18 cellular contexts compared by ENCODE assay signal in genomic region chr7:151231080-151231479, GRCh38. TPM values are rescaled to one million over a fixed set of nuclear protein-coding genes. Genes with fewer than 3 reads are reported as not detected.
A peak's percentile ranks its signal among the peaks of the same experiment; 100 is the strongest.
DNase-seq lines count a peak whose midpoint lies in the region; ATAC-seq and TF ChIP-seq lines count a peak whose summit lies in the region.
"Had no signal": no experiment of that assay in that cellular context is flagged by ENCODE, and none has a peak within 500 bp of the region (broad histone marks: within the 10 kb centered on the region; RNA-seq: fewer than 3 reads in every experiment).

No MANE protein-coding gene starts in this region.

- H3F3A ChIP-seq in neural progenitor cell (ENCODE audit: low read depth): peaks cover 19% of the 10 kb centered on the region

- H3K4me3 Mint-ChIP-seq in activated T-cell treated with anti-CD3 and anti-CD28 coated beads, Interleukin-2, amount 50 U/mL, for 4 hours: peak overlapping the region; percentile 100
- H3K4me3 Mint-ChIP-seq in HFFc6 (peak overlapping the region; percentile 99; the same call in 1 of the 2 replicates), neural progenitor cell (peak overlapping the region; percentile 98)
- peak overlapping the region; percentile 39 for H3K4me3 Mint-ChIP-seq in activated naive CD8-positive, alpha-beta T cell treated with anti-CD3 and anti-CD28 coated beads, Interleukin-2, amount 10 ng/mL, durations not matched to agents 7 days and 5 days

- POLR2A ChIA-PET in activated naive CD8-positive, alpha-beta T cell treated with anti-CD3 and anti-CD28 coated beads, Interleukin-2, amount 10 ng/mL, durations not matched to agents 7 days and 5 days (lab: Charles Lee): no interaction called here

- H3K4me2 ChIP-seq in neural progenitor cell: peak overlapping the region; percentile 95

- H3K27me3 Mint-ChIP-seq in activated T-cell treated with anti-CD3 and anti-CD28 coated beads, Interleukin-2, amount 50 U/mL, for 4 hours (ENCODE audit: low read depth): no peaks in the 10 kb centered on the region
- H3K27me3 Mint-ChIP-seq in HFFc6 (ENCODE audit: insufficient read depth) (peaks cover 4% of the 10 kb centered on the region), neural progenitor cell (ENCODE audit: insufficient read depth, low read depth) (peaks cover 11% of the 10 kb centered on the region)
- peaks cover 6% of the 10 kb centered on the region for H3K27me3 Mint-ChIP-seq in activated naive CD8-positive, alpha-beta T cell treated with anti-CD3 and anti-CD28 coated beads, Interleukin-2, amount 10 ng/mL, durations not matched to agents 7 days and 5 days

- H3K27ac Mint-ChIP-seq in HFFc6 (peak overlapping the region; percentile 99; the same call in 1 of the 2 replicates), neural progenitor cell (no peak overlapping the region)
- no peak overlapping the region for H3K27ac Mint-ChIP-seq in activated naive CD8-positive, alpha-beta T cell treated with anti-CD3 and anti-CD28 coated beads, Interleukin-2, amount 10 ng/mL, durations not matched to agents 7 days and 5 days

- WGBS in thyroid gland, 2 donors: 73 to 80% methylated on average over 1 of the region's 1 CpG

- no peak overlapping the region for H3K27ac ChIP-seq in neural progenitor cell
- H3K27ac ChIP-seq in thyroid gland: no peak overlapping the region

- no peak for ATAC-seq in activated T-cell treated with anti-CD3 and anti-CD28 coated beads, Interleukin-2, amount 50 U/mL, for 4 hours
- no peak for ATAC-seq in activated naive CD8-positive, alpha-beta T cell treated with anti-CD3 and anti-CD28 coated beads, Interleukin-2, amount 10 ng/mL, durations not matched to agents 7 days and 5 days (ENCODE audit: low read depth)
- ATAC-seq in HG03378 (IDR thresholded peaks at IDR 0.05; ENCODE audit: unreplicated experiment) (no peak), mucosa of descending colon (no peak)
- ATAC-seq: left cardiac atrium had no signal

- H3K4me3 ChIP-seq in neural progenitor cell (no peak overlapping the region), thyroid gland (replicated peaks in 1 of 3) (no peak overlapping the region), mucosa of descending colon (no peak overlapping the region)

- H3K27me3 ChIP-seq in neural progenitor cell (no peaks in the 10 kb centered on the region), thyroid gland (no peaks in the 10 kb centered on the region)
- H3K27me3 ChIP-seq: breast epithelium had no signal

- intact Hi-C loops in thyroid gland (cut with DNase I): no loop called here
- intact Hi-C loops in mucosa of descending colon (cut with DNase I, micrococcal nuclease): no loop called here

- DNase-seq in activated T-cell treated with anti-CD3 and anti-CD28 coated beads, Interleukin-2, amount 50 U/mL, for 4 hours: no peak
- no peak for DNase-seq in activated T-cell treated with anti-CD3 and anti-CD28 coated beads for 4 hours
- no peak for DNase-seq in HFFc6
- DNase-seq in activated naive CD8-positive, alpha-beta T cell treated with anti-CD3 and anti-CD28 coated beads, Interleukin-2, amount 10 ng/mL, durations not matched to agents 7 days and 5 days: no peak
- no peak for DNase-seq in neural progenitor cell (ENCODE audit: low spot score)
- no peak for DNase-seq in thyroid gland
- no peak for DNase-seq in mucosa of descending colon
- DNase-seq: Calu3, hypothalamus, left cardiac atrium, NCI-H146, NCI-H510A, OCI-M1, retina had no signal

- H3K4me1 Mint-ChIP-seq in activated T-cell treated with anti-CD3 and anti-CD28 coated beads, Interleukin-2, amount 50 U/mL, for 4 hours (ENCODE audit: low read depth): peaks cover 48% of the 10 kb centered on the region
- H3K4me1 Mint-ChIP-seq in HFFc6 (ENCODE audit: low read depth) (peaks cover 55% of the 10 kb centered on the region), neural progenitor cell (peaks cover 46% of the 10 kb centered on the region)
- peaks cover 27% of the 10 kb centered on the region for H3K4me1 Mint-ChIP-seq in activated naive CD8-positive, alpha-beta T cell treated with anti-CD3 and anti-CD28 coated beads, Interleukin-2, amount 10 ng/mL, durations not matched to agents 7 days and 5 days

- no peak overlapping the region for H2AFZ ChIP-seq in neural progenitor cell (replicated peaks)

- no peak overlapping the region for H3K9ac ChIP-seq in neural progenitor cell

- H3K9me3 Mint-ChIP-seq in activated T-cell treated with anti-CD3 and anti-CD28 coated beads, Interleukin-2, amount 50 U/mL, for 4 hours: no peaks in the 10 kb centered on the region
- H3K9me3 Mint-ChIP-seq in HFFc6 (no peaks in the 10 kb centered on the region), neural progenitor cell (no peaks in the 10 kb centered on the region)
- no peaks in the 10 kb centered on the region for H3K9me3 Mint-ChIP-seq in activated naive CD8-positive, alpha-beta T cell treated with anti-CD3 and anti-CD28 coated beads, Interleukin-2, amount 10 ng/mL, durations not matched to agents 7 days and 5 days

- no peak for TF ChIP-seq POLR2A in thyroid gland (IDR thresholded peaks at IDR 0.05)

- peaks cover 28% of the 10 kb centered on the region for H3K4me1 ChIP-seq in neural progenitor cell
- peaks cover 13 to 29% of the 10 kb centered on the region in 2 donors for H3K4me1 ChIP-seq in thyroid gland
- H3K4me1 ChIP-seq in mucosa of descending colon (ENCODE audit: low read depth): peaks cover 36% of the 10 kb centered on the region

- peaks cover 13% of the 10 kb centered on the region for H3K36me3 Mint-ChIP-seq in activated T-cell treated with anti-CD3 and anti-CD28 coated beads, Interleukin-2, amount 50 U/mL, for 4 hours (ENCODE audit: insufficient read depth)
- H3K36me3 Mint-ChIP-seq in HFFc6 (ENCODE audit: low read depth) (peaks cover 20% of the 10 kb centered on the region), neural progenitor cell (no peaks in the 10 kb centered on the region)
- peaks cover 2% of the 10 kb centered on the region for H3K36me3 Mint-ChIP-seq in activated naive CD8-positive, alpha-beta T cell treated with anti-CD3 and anti-CD28 coated beads, Interleukin-2, amount 10 ng/mL, durations not matched to agents 7 days and 5 days

- TF ChIP-seq CTCF in HFFc6 (IDR thresholded peaks at IDR 0.05) (no peak), neural progenitor cell (IDR thresholded peaks at IDR 0.05) (no peak), thyroid gland (IDR thresholded peaks at IDR 0.05) (no peak), mucosa of descending colon (IDR thresholded peaks at IDR 0.05) (no peak)

- H4K20me1 ChIP-seq in neural progenitor cell (ENCODE audit: low read depth): peaks cover 20% of the 10 kb centered on the region

- H3K36me3 ChIP-seq in neural progenitor cell (no peaks in the 10 kb centered on the region), thyroid gland (peaks cover 8 to 15% of the 10 kb centered on the region in 2 donors), mucosa of descending colon (ENCODE audit: low read depth) (no peaks in the 10 kb centered on the region)
- H3K36me3 ChIP-seq: breast epithelium had no signal

- H3K9me3 ChIP-seq in neural progenitor cell (ENCODE audit: low read depth) (no peaks in the 10 kb centered on the region), thyroid gland (no peaks in the 10 kb centered on the region), mucosa of descending colon (no peaks in the 10 kb centered on the region)
- H3K9me3 ChIP-seq: breast epithelium had no signal

- peaks cover 33% of the 10 kb centered on the region for H3K79me2 ChIP-seq in neural progenitor cell (ENCODE audit: low read depth)

RNA-seq across cellular contexts. Expression of gene CHPF2, which starts 1.2 kb away (rescaled TPM):
- 10 to 100 TPM; 51.6 to 66.3 (median 51.8) TPM for total RNA-seq in activated T-cell treated with anti-CD3 and anti-CD28 coated beads, Interleukin-2, amount 50 U/mL, for 4 hours
- total RNA-seq in HFFc6 (2021; fragmentation: NEBNext Ultra II Directional; extraction: Animal tissue kit (Norgen Biotek cat#: 25700)): 100 to 1,000 TPM; 125 to 171 (median 138) TPM
- 10 to 100 TPM; 44.3 to 48.4 TPM for total RNA-seq in activated naive CD8-positive, alpha-beta T cell treated with anti-CD3 and anti-CD28 coated beads, Interleukin-2, amount 10 ng/mL, durations not matched to agents 7 days and 5 days
- total RNA-seq in neural progenitor cell (ENCODE audit: low replicate concordance) (8.8 and 18.3 TPM in 2 replicates), thyroid gland (10 to 100 TPM; 33.9 to 82.4 (median 58.7) TPM), mucosa of descending colon (10 to 100 TPM; 38.3 to 52.2 (median 41.5) TPM)

RNA-seq across cellular contexts. Expression of gene ABCF2, which starts 4.1 kb away (rescaled TPM):
- 100 to 1,000 TPM; 144 to 151 (median 146) TPM for total RNA-seq in activated T-cell treated with anti-CD3 and anti-CD28 coated beads, Interleukin-2, amount 50 U/mL, for 4 hours
- 10 to 100 TPM; 63.8 to 79.7 (median 67.8) TPM for total RNA-seq in HFFc6 (2021; fragmentation: NEBNext Ultra II Directional; extraction: Animal tissue kit (Norgen Biotek cat#: 25700))
- total RNA-seq in activated naive CD8-positive, alpha-beta T cell treated with anti-CD3 and anti-CD28 coated beads, Interleukin-2, amount 10 ng/mL, durations not matched to agents 7 days and 5 days: 10 to 100 TPM; 29.5 to 31.2 TPM
- 31.3 and 40.7 TPM in 2 replicates for total RNA-seq in neural progenitor cell (ENCODE audit: low replicate concordance)
- total RNA-seq in thyroid gland: 10 to 100 TPM; 23.8 to 39.4 (median 34.1) TPM
- total RNA-seq in mucosa of descending colon: 10 to 100 TPM; 27.0 to 36.4 (median 28.4) TPM

RNA-seq across cellular contexts. Expression of gene SMARCD3, which starts 17.4 kb away (rescaled TPM):
- total RNA-seq in activated T-cell treated with anti-CD3 and anti-CD28 coated beads, Interleukin-2, amount 50 U/mL, for 4 hours: 1 to 10 TPM; 1.7 to 2.5 (median 2.0) TPM
- 10 to 100 TPM; 28.0 to 32.9 (median 31.2) TPM for total RNA-seq in HFFc6 (2021; fragmentation: NEBNext Ultra II Directional; extraction: Animal tissue kit (Norgen Biotek cat#: 25700))
- total RNA-seq in activated naive CD8-positive, alpha-beta T cell treated with anti-CD3 and anti-CD28 coated beads, Interleukin-2, amount 10 ng/mL, durations not matched to agents 7 days and 5 days: 10 to 100 TPM in 1 of 2 experiments, 1 to 10 TPM in 1; 7.8 to 12.6 TPM
- total RNA-seq in neural progenitor cell (ENCODE audit: low replicate concordance): 11.0 and 23.6 TPM in 2 replicates
- 10 to 100 TPM; 42.2 to 56.7 (median 47.2) TPM for total RNA-seq in thyroid gland
- 10 to 100 TPM in 2 of 3 donors, 1 to 10 TPM in 1; 5.1 to 44.3 (median 10.0) TPM for total RNA-seq in mucosa of descending colon

RNA-seq across cellular contexts. Expression of gene H2BK1, which starts 20.8 kb away (rescaled TPM):
- total RNA-seq in activated T-cell treated with anti-CD3 and anti-CD28 coated beads, Interleukin-2, amount 50 U/mL, for 4 hours: not detected
- total RNA-seq in HFFc6 (2021; fragmentation: NEBNext Ultra II Directional; extraction: Animal tissue kit (Norgen Biotek cat#: 25700)): not detected
- total RNA-seq in activated naive CD8-positive, alpha-beta T cell treated with anti-CD3 and anti-CD28 coated beads, Interleukin-2, amount 10 ng/mL, durations not matched to agents 7 days and 5 days: 1 to 10 TPM; 1.6 to 2.2 TPM
- total RNA-seq in neural progenitor cell (ENCODE audit: low replicate concordance): not detected in 2 replicates
- not detected for total RNA-seq in thyroid gland
- not detected for total RNA-seq in mucosa of descending colon
- total RNA-seq: breast epithelium, Calu3, fibroblast of lung, left cardiac atrium, LHCN-M2 had no signal

RNA-seq across cellular contexts. Expression of gene ASB10, which starts 44.0 kb away (rescaled TPM):
- total RNA-seq in activated T-cell treated with anti-CD3 and anti-CD28 coated beads, Interleukin-2, amount 50 U/mL, for 4 hours: not detected
- not detected for total RNA-seq in HFFc6 (2021; fragmentation: NEBNext Ultra II Directional; extraction: Animal tissue kit (Norgen Biotek cat#: 25700))
- total RNA-seq in activated naive CD8-positive, alpha-beta T cell treated with anti-CD3 and anti-CD28 coated beads, Interleukin-2, amount 10 ng/mL, durations not matched to agents 7 days and 5 days: not detected
- total RNA-seq in neural progenitor cell (ENCODE audit: low replicate concordance) (not detected in 2 replicates), thyroid gland (not detected), mucosa of descending colon (not detected)
- total RNA-seq: breast epithelium, Calu3, fibroblast of lung, LHCN-M2 had no signal

Comparison
In these comparisons a context has a peak if more than half of its experiments do, and no peak if none do; other contexts are left out.
1. H3K4me3 Mint-ChIP-seq: peak in every context shown above with its lines; median percentile 100 in activated T-cell treated with anti-CD3 and anti-CD28 coated beads, Interleukin-2, amount 50 U/mL, for 4 hours; 99 in HFFc6; 98 in neural progenitor cell; 39 in activated naive CD8-positive, alpha-beta T cell treated with anti-CD3 and anti-CD28 coated beads, Interleukin-2, amount 10 ng/mL, durations not matched to agents 7 days and 5 days.